ENCODE assay signal across 1 cellular context in the genomic region with DNA sequence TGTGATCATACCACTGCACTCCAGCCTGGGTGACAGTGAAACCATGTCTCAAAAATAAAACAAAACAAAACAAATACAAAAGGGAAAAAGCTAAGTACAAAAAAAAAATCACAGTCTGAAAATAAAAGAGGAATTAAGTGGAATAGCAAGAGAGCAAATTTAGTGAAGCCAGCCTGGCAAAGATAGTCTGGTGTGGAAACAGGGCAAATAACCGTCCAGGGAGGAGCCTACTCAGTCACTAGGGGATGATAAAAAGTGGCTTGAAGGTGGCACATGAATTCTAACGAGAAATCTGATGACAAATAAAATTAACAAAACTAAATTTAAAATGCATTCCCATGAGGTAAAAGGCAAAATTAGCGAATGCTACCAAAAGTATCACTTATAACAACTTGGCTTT.
TF ChIP-seq lines count a peak whose summit lies in the region.

No MANE protein-coding gene starts in this region.

TF ChIP-seq in IMR-90, 13 proteins besides CTCF, POLR2A, EP300 and RAD21 (continued from another document):
- TF ChIP-seq MAFK (IDR thresholded peaks at IDR 0.05; ENCODE audit: low read depth, low read length): no peak
- TF ChIP-seq, protein P1, sequence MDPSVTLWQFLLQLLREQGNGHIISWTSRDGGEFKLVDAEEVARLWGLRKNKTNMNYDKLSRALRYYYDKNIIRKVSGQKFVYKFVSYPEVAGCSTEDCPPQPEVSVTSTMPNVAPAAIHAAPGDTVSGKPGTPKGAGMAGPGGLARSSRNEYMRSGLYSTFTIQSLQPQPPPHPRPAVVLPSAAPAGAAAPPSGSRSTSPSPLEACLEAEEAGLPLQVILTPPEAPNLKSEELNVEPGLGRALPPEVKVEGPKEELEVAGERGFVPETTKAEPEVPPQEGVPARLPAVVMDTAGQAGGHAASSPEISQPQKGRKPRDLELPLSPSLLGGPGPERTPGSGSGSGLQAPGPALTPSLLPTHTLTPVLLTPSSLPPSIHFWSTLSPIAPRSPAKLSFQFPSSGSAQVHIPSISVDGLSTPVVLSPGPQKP (IDR thresholded peaks at IDR 0.05; ENCODE audit: borderline replicate concordance, low read depth, low read length): no peak
- TF ChIP-seq MXI1 (IDR thresholded peaks at IDR 0.05; ENCODE audit: borderline replicate concordance, low read depth, low read length): no peak
- no peak for TF ChIP-seq FOS (IDR thresholded peaks at IDR 0.05; ENCODE audit: low read depth, low read length)
- TF ChIP-seq RCOR1 (IDR thresholded peaks at IDR 0.05; ENCODE audit: insufficient replicate concordance, low read length): no peak
- no peak for TF ChIP-seq NFE2L2 (IDR thresholded peaks at IDR 0.05; ENCODE audit: low read depth, low read length)
- no peak for TF ChIP-seq BHLHE40 (IDR thresholded peaks at IDR 0.05; ENCODE audit: low read depth, low read length)
- TF ChIP-seq SMC3 (IDR thresholded peaks at IDR 0.05; ENCODE audit: low read depth, low read length): no peak
